8 cellular contexts compared by ENCODE assay signal in the genomic region with DNA sequence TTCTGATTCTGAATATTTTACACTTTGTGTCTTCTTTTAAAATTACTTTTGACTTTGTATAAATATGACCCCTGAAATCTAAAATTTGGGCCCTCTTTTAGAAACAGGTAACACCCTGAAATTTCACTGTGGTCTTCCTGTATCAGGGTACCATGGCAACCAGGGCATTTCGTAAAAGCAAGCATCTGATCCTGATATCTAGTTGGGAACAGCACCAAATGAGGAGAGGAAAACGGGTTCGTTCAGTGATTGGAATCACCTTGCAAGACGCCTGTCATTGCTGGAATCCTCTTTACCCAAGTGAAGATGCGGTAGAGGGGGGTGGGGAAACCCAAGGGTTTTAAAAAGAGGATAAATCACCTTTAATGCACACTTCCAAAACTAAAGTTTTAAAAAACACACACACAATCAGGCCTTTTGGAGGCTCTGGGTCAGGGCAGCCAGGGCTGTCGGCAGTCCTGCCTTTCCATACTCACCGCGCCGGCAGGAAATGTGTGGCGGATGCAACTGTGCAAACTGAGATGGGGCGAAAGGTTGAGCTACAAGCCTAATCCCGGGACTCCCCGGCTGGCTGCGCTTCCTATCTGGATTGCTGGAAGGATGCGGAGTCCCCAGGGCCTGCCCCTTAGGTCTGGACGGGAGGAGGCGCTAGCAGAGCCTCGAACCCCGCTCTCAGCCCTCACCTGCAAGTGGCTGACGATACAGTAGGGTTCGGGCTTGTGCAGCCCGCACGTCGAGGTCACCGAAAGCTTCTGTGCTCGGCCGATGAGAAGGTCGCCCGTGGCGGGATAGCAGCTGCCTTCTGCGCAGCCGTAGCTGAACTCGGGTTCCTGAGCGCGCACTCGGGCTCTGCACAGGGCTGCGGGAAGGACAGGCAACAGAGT. TPM values are rescaled to one million over a fixed set of nuclear protein-coding genes. Genes with fewer than 3 reads are reported as not detected.
DNase-seq lines count a peak whose midpoint lies in the region; ATAC-seq and TF ChIP-seq lines count a peak whose summit lies in the region.

No MANE protein-coding gene starts in this region.

- no peaks in the 10 kb centered on the region for H3K36me3 ChIP-seq in cardiac muscle cell

- peak overlapping the region; percentile 56 for H3K4me3 ChIP-seq in cardiac muscle cell

- POLR2A ChIA-PET in activated CD8-positive, alpha-beta T cell treated with anti-CD3 and anti-CD28 coated beads, Interleukin-2, amount 10 ng/mL, durations not matched to agents 7 days and 5 days (lab: Charles Lee), result no interaction called here

- TF ChIP-seq CTCF in cardiac muscle cell (IDR thresholded peaks at IDR 0.05; ENCODE audit: low read depth, low read length), result peak; percentile 30
- TF ChIP-seq CTCF in progenitor cell of endocrine pancreas (IDR thresholded peaks at IDR 0.05; ENCODE audit: unreplicated experiment), result peak; percentile 21

- H3K27ac Mint-ChIP-seq in activated CD8-positive, alpha-beta T cell treated with anti-CD3 and anti-CD28 coated beads, Interleukin-2, amount 10 ng/mL, durations not matched to agents 7 days and 5 days, result no peak overlapping the region
- H3K27ac Mint-ChIP-seq in progenitor cell of endocrine pancreas, result peak overlapping the region; percentile 43

- peaks cover 7% of the 10 kb centered on the region for H3K4me1 ChIP-seq in cardiac muscle cell (ENCODE audit: low read depth)

- H3K4me3 Mint-ChIP-seq in activated CD8-positive, alpha-beta T cell treated with anti-CD3 and anti-CD28 coated beads, Interleukin-2, amount 10 ng/mL, durations not matched to agents 7 days and 5 days, result peak overlapping the region; percentile 62
- H3K4me3 Mint-ChIP-seq in progenitor cell of endocrine pancreas (ENCODE audit: low read depth), result peak overlapping the region; percentile 90

- peak; percentile 75 for DNase-seq in HCEC 1CT
- DNase-seq in activated CD8-positive, alpha-beta T cell treated with anti-CD3 and anti-CD28 coated beads, Interleukin-2, amount 10 ng/mL, durations not matched to agents 7 days and 5 days, result no peak
- peak; percentile 30 to 77 for DNase-seq in cardiac muscle cell (ENCODE audit: low read depth in 1 of 2, low spot score in 1 of 2)
- peak; percentile 13 for DNase-seq in progenitor cell of endocrine pancreas (ENCODE audit: low spot score, unreplicated experiment)
- DNase-seq in NCI-H2029 (lab: John Stamatoyannopoulos, UW), result no peak
- DNase-seq in NCI-H446 treated with DMSO at 0.1 percent for 48 hours (lab: John Stamatoyannopoulos, UW), result no peak
- no peak for DNase-seq in superior temporal gyrus (ENCODE audit: extremely low spot score)

- H3K9me3 Mint-ChIP-seq in activated CD8-positive, alpha-beta T cell treated with anti-CD3 and anti-CD28 coated beads, Interleukin-2, amount 10 ng/mL, durations not matched to agents 7 days and 5 days (ENCODE audit: insufficient read depth), result no peaks in the 10 kb centered on the region
- no peaks in the 10 kb centered on the region for H3K9me3 Mint-ChIP-seq in progenitor cell of endocrine pancreas (ENCODE audit: low read depth)

- no peaks in the 10 kb centered on the region for H3K9me3 ChIP-seq in cardiac muscle cell (ENCODE audit: low read depth)

- peaks cover 16% of the 10 kb centered on the region for H3K4me1 Mint-ChIP-seq in activated CD8-positive, alpha-beta T cell treated with anti-CD3 and anti-CD28 coated beads, Interleukin-2, amount 10 ng/mL, durations not matched to agents 7 days and 5 days (ENCODE audit: low read depth)
- H3K4me1 Mint-ChIP-seq in progenitor cell of endocrine pancreas (ENCODE audit: low read depth), result peaks cover 46% of the 10 kb centered on the region

- H3K27me3 ChIP-seq in cardiac muscle cell, result peaks cover 56% of the 10 kb centered on the region

- peaks cover 58% of the 10 kb centered on the region for H3K27me3 Mint-ChIP-seq in activated CD8-positive, alpha-beta T cell treated with anti-CD3 and anti-CD28 coated beads, Interleukin-2, amount 10 ng/mL, durations not matched to agents 7 days and 5 days (ENCODE audit: low read depth)
- no peaks in the 10 kb centered on the region for H3K27me3 Mint-ChIP-seq in progenitor cell of endocrine pancreas

- CTCF ChIA-PET in activated CD8-positive, alpha-beta T cell treated with anti-CD3 and anti-CD28 coated beads, Interleukin-2, amount 10 ng/mL, durations not matched to agents 7 days and 5 days (lab: Charles Lee), result no interaction called here

- ATAC-seq in activated CD8-positive, alpha-beta T cell treated with anti-CD3 and anti-CD28 coated beads, Interleukin-2, amount 10 ng/mL, durations not matched to agents 7 days and 5 days, result no peak
- ATAC-seq in GM18861 (IDR thresholded peaks at IDR 0.05; ENCODE audit: unreplicated experiment), result no peak

- H3K27ac ChIP-seq in cardiac muscle cell, result no peak overlapping the region

- H3K36me3 Mint-ChIP-seq in activated CD8-positive, alpha-beta T cell treated with anti-CD3 and anti-CD28 coated beads, Interleukin-2, amount 10 ng/mL, durations not matched to agents 7 days and 5 days (ENCODE audit: low read depth), result no peaks in the 10 kb centered on the region
- peaks cover 17% of the 10 kb centered on the region for H3K36me3 Mint-ChIP-seq in progenitor cell of endocrine pancreas (ENCODE audit: insufficient read depth)

RNA-seq across cellular contexts. Expression of gene LAMB1, which starts 1.8 kb away (rescaled TPM):
- not detected for total RNA-seq in activated CD8-positive, alpha-beta T cell treated with anti-CD3 and anti-CD28 coated beads, Interleukin-2, amount 10 ng/mL, durations not matched to agents 7 days and 5 days
- total RNA-seq in cardiac muscle cell (32.8 and 34.0 TPM in 2 replicates), progenitor cell of endocrine pancreas (275 and 307 TPM in 2 replicates)
- 28.7 and 31.8 TPM in 2 replicates for polyA plus RNA-seq in cardiac muscle cell

Comparison
In these comparisons a context has a peak if more than half of its experiments do, and no peak if none do; other contexts are left out.
1. DNase-seq: peak in HCEC 1CT (single experiment), cardiac muscle cell (2 of 2) and progenitor cell of endocrine pancreas (single experiment); none in activated CD8-positive, alpha-beta T cell treated with anti-CD3 and anti-CD28 coated beads, Interleukin-2, amount 10 ng/mL, durations not matched to agents 7 days and 5 days (single experiment), NCI-H2029 (single experiment), NCI-H446 treated with DMSO at 0.1 percent for 48 hours (single experiment) and superior temporal gyrus (single experiment).
2. RNA of gene LAMB1, which starts 1.8 kb away (total RNA-seq): 275 to 307 TPM in progenitor cell of endocrine pancreas and 32.8 to 34.0 TPM in cardiac muscle cell; not detected in activated CD8-positive, alpha-beta T cell treated with anti-CD3 and anti-CD28 coated beads, Interleukin-2, amount 10 ng/mL, durations not matched to agents 7 days and 5 days; every median in the first group is over 10 times any median in the second.